ENCODE assay signal across 9 cellular contexts in the genomic region with DNA sequence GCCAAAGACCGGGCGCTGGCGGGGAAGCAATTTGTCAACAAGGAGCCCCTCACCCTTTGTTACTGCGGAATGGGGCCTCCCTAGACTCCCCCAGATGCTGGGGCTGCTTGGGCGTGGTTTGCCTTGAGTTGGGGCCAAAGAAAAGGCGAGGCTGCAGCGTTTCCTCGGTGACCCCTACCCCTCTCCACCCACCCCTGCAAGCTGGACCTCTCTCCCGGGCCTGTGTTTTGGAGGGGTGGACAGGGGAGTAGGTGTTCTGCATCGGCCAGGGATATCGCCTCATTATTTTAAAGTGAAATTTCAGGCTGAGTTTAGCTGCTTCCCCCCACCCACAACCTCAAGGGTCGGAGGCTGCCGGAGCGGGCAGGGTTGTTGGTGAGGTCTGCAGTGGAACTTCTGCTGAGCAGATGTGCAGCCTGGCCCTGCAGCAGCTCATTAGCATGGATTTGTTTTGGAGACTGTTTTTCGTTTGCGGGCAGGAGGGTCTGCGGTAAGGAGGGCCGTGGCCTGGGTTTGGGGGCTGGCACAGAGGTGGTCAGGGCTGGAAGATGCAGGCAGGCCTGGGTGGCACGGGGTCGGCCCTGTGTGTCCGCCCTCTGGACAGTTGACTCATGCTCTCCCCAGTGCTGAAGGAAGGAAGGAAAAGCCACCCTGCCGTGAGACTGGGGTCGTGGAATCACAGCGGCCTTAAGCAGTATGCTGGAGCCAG. TPM values are rescaled to one million over a fixed set of nuclear protein-coding genes. Genes with fewer than 3 reads are reported as not detected.
DNase-seq lines count a peak whose midpoint lies in the region; ATAC-seq lines count a peak whose summit lies in the region.
"Had no signal": no experiment of that assay in that cellular context is flagged by ENCODE, and none has a peak within 500 bp of the region (broad histone marks: within the 10 kb centered on the region; RNA-seq: fewer than 3 reads in every experiment).

No MANE protein-coding gene starts in this region.

- no peak for ATAC-seq in stimulated activated naive CD8-positive, alpha-beta T cell treated with anti-CD3 and anti-CD28 coated beads, Interleukin-15, Interleukin-2, amounts not matched to agents 100 U/mL and 50 U/mL, for 24 hours
- ATAC-seq in aorta (ENCODE audit: low FRiP score) (peak; percentile 24), HG03439 (IDR thresholded peaks at IDR 0.05; ENCODE audit: unreplicated experiment) (no peak)

- H3K9me3 Mint-ChIP-seq in stimulated activated naive CD8-positive, alpha-beta T cell treated with anti-CD3 and anti-CD28 coated beads, Interleukin-15, Interleukin-2, amounts not matched to agents 100 ng/mL and 50 ng/mL, for 24 hours: no peaks in the 10 kb centered on the region

- no peaks in the 10 kb centered on the region for H3K36me3 Mint-ChIP-seq in stimulated activated naive CD8-positive, alpha-beta T cell treated with anti-CD3 and anti-CD28 coated beads, Interleukin-15, Interleukin-2, amounts not matched to agents 100 ng/mL and 50 ng/mL, for 24 hours (ENCODE audit: low read depth)

- WGBS in aorta, 2 donors: 10% methylated on average over 21 to 24 of the region's 24 CpGs

- peaks cover 39% of the 10 kb centered on the region for H3K4me1 Mint-ChIP-seq in stimulated activated naive CD8-positive, alpha-beta T cell treated with anti-CD3 and anti-CD28 coated beads, Interleukin-15, Interleukin-2, amounts not matched to agents 100 ng/mL and 50 ng/mL, for 24 hours (ENCODE audit: low read depth)

- H3K27me3 Mint-ChIP-seq in stimulated activated naive CD8-positive, alpha-beta T cell treated with anti-CD3 and anti-CD28 coated beads, Interleukin-15, Interleukin-2, amounts not matched to agents 100 ng/mL and 50 ng/mL, for 24 hours: peaks cover 17% of the 10 kb centered on the region

- peak overlapping the region; percentile 93 for H3K27ac ChIP-seq in duodenal mucosa (ENCODE audit: low read depth, low read length)
- peak overlapping the region in 1 of 2 donors; percentile 41 for H3K27ac ChIP-seq in aorta (ENCODE audit: low read depth in 1 of 2, low read length in 2 of 2)

- H3K27ac Mint-ChIP-seq in stimulated activated naive CD8-positive, alpha-beta T cell treated with anti-CD3 and anti-CD28 coated beads, Interleukin-15, Interleukin-2, amounts not matched to agents 100 ng/mL and 50 ng/mL, for 24 hours: no peak overlapping the region

- H3K4me1 ChIP-seq in duodenal mucosa (ENCODE audit: control insufficient read depth in 1 of 2, insufficient read depth in 2 of 2, low read length in 2 of 2) (peaks cover 54 to 59% of the 10 kb centered on the region in 2 donors), mucosa of stomach (ENCODE audit: control insufficient read depth, insufficient read depth, low read length) (peaks cover 66% of the 10 kb centered on the region), aorta (ENCODE audit: control insufficient read depth in 1 of 2, insufficient read depth in 2 of 2, low read length in 2 of 2) (no peaks in the 10 kb centered on the region)

- H3K27me3 ChIP-seq in duodenal mucosa (ENCODE audit: control insufficient read depth in 1 of 2, insufficient read depth in 2 of 2, low read length in 2 of 2) (no peaks in the 10 kb centered on the region), mucosa of stomach (ENCODE audit: control insufficient read depth, insufficient read depth, low read length) (no peaks in the 10 kb centered on the region), aorta (ENCODE audit: control insufficient read depth in 1 of 2, insufficient read depth in 2 of 2, low read length in 1 of 2) (no peaks in the 10 kb centered on the region)

- H3K4me3 Mint-ChIP-seq in stimulated activated naive CD8-positive, alpha-beta T cell treated with anti-CD3 and anti-CD28 coated beads, Interleukin-15, Interleukin-2, amounts not matched to agents 100 ng/mL and 50 ng/mL, for 24 hours: peak overlapping the region; percentile 94

- intact Hi-C loops in aorta (cut with DNase I): loop anchor here (5.0 kb wide), 2 partner anchors 48 to 158 kb away; partner anchors contain the start of gene CAPZB (in 1 of the 2)

- peak overlapping the region; percentile 97 to 98 for H3K9ac ChIP-seq in duodenal mucosa (ENCODE audit: low read depth in 1 of 2, low read length in 2 of 2)
- H3K9ac ChIP-seq in mucosa of stomach (ENCODE audit: low read length): peak overlapping the region; percentile 98

- H3K4me3 ChIP-seq in duodenal mucosa (ENCODE audit: low read depth in 1 of 2, low read length in 2 of 2) (peak overlapping the region; percentile 92 to 93), mucosa of stomach (ENCODE audit: low read length) (peak overlapping the region; percentile 82), aorta (ENCODE audit: low read length in 2 of 2) (peak overlapping the region; percentile 38 to 89)

- H3K9me3 ChIP-seq in duodenal mucosa (ENCODE audit: control insufficient read depth in 1 of 2, low read length in 2 of 2): no peaks in the 10 kb centered on the region
- no peaks in the 10 kb centered on the region for H3K9me3 ChIP-seq in mucosa of stomach (ENCODE audit: control insufficient read depth, low read length)
- no peaks in the 10 kb centered on the region for H3K9me3 ChIP-seq in aorta (ENCODE audit: control insufficient read depth, low read length)

- no peak for DNase-seq in stimulated activated naive CD8-positive, alpha-beta T cell treated with anti-CD3 and anti-CD28 coated beads, Interleukin-15, Interleukin-2, amounts not matched to agents 100 U/mL and 50 U/mL, for 24 hours
- peak; percentile 52 to 70 for DNase-seq in aorta
- no peak for DNase-seq in DMS114 treated with DMSO at 0.1 percent for 48 hours (lab: John Stamatoyannopoulos, UW; ENCODE audit: unreplicated experiment)
- DNase-seq in foreskin melanocyte: no peak
- DNase-seq: GF-D8 had no signal

- H3K36me3 ChIP-seq in duodenal mucosa (ENCODE audit: control insufficient read depth in 1 of 2, insufficient read depth in 2 of 2, low read length in 2 of 2) (no peaks in the 10 kb centered on the region), mucosa of stomach (ENCODE audit: control insufficient read depth, insufficient read depth, low read length) (no peaks in the 10 kb centered on the region), aorta (ENCODE audit: control insufficient read depth in 1 of 2, insufficient read depth in 2 of 2, low read length in 1 of 2) (no peaks in the 10 kb centered on the region)

RNA-seq across cellular contexts. Expression of gene NBL1, which starts 1.6 kb away (rescaled TPM):
- total RNA-seq in aorta: 100 to 1,000 TPM; 134 to 188 TPM
- polyA plus RNA-seq in aorta: 100 to 1,000 TPM; 133 to 166 TPM

RNA-seq across cellular contexts. Expression of gene HTR6, which starts 19.0 kb away (rescaled TPM):
- total RNA-seq in aorta: under 1 TPM in 1 of 2 donors, not detected in 1; 0.18 TPM
- not detected for polyA plus RNA-seq in aorta

Comparison
In these comparisons a context has a peak if more than half of its experiments do, and no peak if none do; other contexts are left out.
1. DNase-seq: peak in aorta (2 of 2); none in stimulated activated naive CD8-positive, alpha-beta T cell treated with anti-CD3 and anti-CD28 coated beads, Interleukin-15, Interleukin-2, amounts not matched to agents 100 U/mL and 50 U/mL, for 24 hours (single experiment), DMS114 treated with DMSO at 0.1 percent for 48 hours (single experiment) and foreskin melanocyte (single experiment).
2. Peak in every context shown above with its lines, with median percentiles within 50 percentile points of each other: H3K4me3 ChIP-seq.